20 cellular contexts compared by ENCODE assay signal in the genomic region with DNA sequence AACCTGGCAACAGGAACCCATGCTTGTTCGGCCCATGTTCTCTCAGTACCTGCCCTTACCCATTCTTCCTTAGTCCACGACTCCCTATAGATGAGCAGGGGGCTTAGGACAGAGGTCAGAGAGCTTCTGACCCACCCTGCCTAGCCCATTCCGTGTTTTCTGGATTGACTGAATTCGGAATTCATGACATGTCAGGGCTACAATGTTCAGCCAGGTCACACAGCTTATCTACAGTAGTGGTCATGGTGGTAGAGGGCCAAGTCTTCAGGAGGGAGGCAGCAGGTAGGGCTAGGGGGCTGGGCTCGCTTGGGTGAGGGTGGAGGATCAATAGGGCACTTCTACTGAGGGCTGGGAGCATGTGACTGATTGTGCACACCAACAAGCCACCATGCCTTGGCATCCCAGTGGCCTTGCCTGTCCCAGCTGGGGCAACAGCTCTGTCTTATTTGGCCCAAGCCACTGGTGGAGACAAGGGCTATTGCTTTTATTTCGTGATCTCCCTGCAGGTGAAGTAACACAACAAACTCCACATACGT. TPM values are rescaled to one million over a fixed set of nuclear protein-coding genes. Genes with fewer than 3 reads are reported as not detected.
DNase-seq lines count a peak whose midpoint lies in the region; ATAC-seq, FAIRE-seq and TF ChIP-seq lines count a peak whose summit lies in the region.
"Had no signal": no experiment of that assay in that cellular context is flagged by ENCODE, and none has a peak within 500 bp of the region (broad histone marks: within the 10 kb centered on the region; RNA-seq: fewer than 3 reads in every experiment).

No MANE protein-coding gene starts in this region.

- H3K27me3 Mint-ChIP-seq in astrocyte (ENCODE audit: low read depth, unreplicated experiment) = no peaks in the 10 kb centered on the region
- H3K27me3 Mint-ChIP-seq: CD4-positive, alpha-beta memory T cell had no signal

- CTCF ChIA-PET in HepG2 (lab: Yijun Ruan, JAX; ENCODE audit: low intra/inter-chr PET ratio, low total read pairs) = no interaction called here

- DNase-seq in cardiac septum (ENCODE audit: low spot score) (peak; percentile 71), left ventricle myocardium inferior (no peak), astrocyte (ENCODE audit: low read depth) (no peak), HepG2 (ENCODE audit: low spot score) (no peak), NCI-H1436 (lab: John Stamatoyannopoulos, UW) (no peak), BE2C (no peak), DMS114 treated with DMSO at 0.1 percent for 48 hours (lab: John Stamatoyannopoulos, UW; ENCODE audit: unreplicated experiment) (no peak)
- DNase-seq: 8988T; CD4-positive, alpha-beta memory T cell; DMS79; MM.1S; NCI-H1092 treated with DMSO at 0.1 percent for 48 hours; NCI-H1694; NCI-H2081 treated with DMSO at 0.1 percent for 48 hours; NCI-H748 treated with DMSO at 0.1 percent for 48 hours; SHP77 treated with DMSO at 0.1 percent for 48 hours had no signal

- H3K79me2 ChIP-seq in astrocyte (ENCODE audit: insufficient read depth, low read length) (peaks cover 15% of the 10 kb centered on the region), HepG2 (ENCODE audit: insufficient read depth, low read length) (peaks cover 30% of the 10 kb centered on the region)

- POLR2A ChIA-PET in HepG2 (lab: Yijun Ruan, JAX) = interaction anchor here (5.4 to 24.3 kb wide), 3 partner anchors 4 to 35 kb away, joined by 182 to 2487 read pairs (median 2487); partner anchors contain the start of genes HEXIM1 and HEXIM2

- no peaks in the 10 kb centered on the region for H3K9me3 Mint-ChIP-seq in astrocyte (ENCODE audit: unreplicated experiment)
- H3K9me3 Mint-ChIP-seq: CD4-positive, alpha-beta memory T cell had no signal

- H3K4me2 ChIP-seq in astrocyte (ENCODE audit: low read length) (peak overlapping the region; percentile 36), HepG2 (ENCODE audit: low read depth, low read length) (no peak overlapping the region), skeletal muscle satellite cell (ENCODE audit: low read length) (no peak overlapping the region)

- TF ChIP-seq EP300 in HepG2 (IDR thresholded peaks at IDR 0.05; ENCODE audit: low read depth in 2 of 2, low read length in 2 of 2) (no peak), HepG2 (CRISPR knock-in tag; IDR thresholded peaks at IDR 0.05; ENCODE audit: borderline replicate concordance) (no peak)

- WGBS in HepG2 (ENCODE audit: low lambda C conversion rate) = 95% methylated on average over 7 of the region's 7 CpGs

- H3K4me1 Mint-ChIP-seq in astrocyte (ENCODE audit: low read depth, unreplicated experiment) = peaks cover 11% of the 10 kb centered on the region

- H3K9me3 ChIP-seq in left ventricle myocardium inferior (replicated peaks) (no peaks in the 10 kb centered on the region), astrocyte (ENCODE audit: insufficient read depth, low read depth, low read length) (no peaks in the 10 kb centered on the region), HepG2 (ENCODE audit: low read length) (no peaks in the 10 kb centered on the region), skeletal muscle satellite cell (replicated peaks; ENCODE audit: low read length) (no peaks in the 10 kb centered on the region), BE2C (no peaks in the 10 kb centered on the region)

- H3K36me3 ChIP-seq in left ventricle myocardium inferior (no peaks in the 10 kb centered on the region), astrocyte (ENCODE audit: insufficient read depth, low read length) (no peaks in the 10 kb centered on the region), HepG2 (replicated peaks in 1 of 2; ENCODE audit: control insufficient read depth in 1 of 2, insufficient read depth in 2 of 2, low read length in 2 of 2) (peaks cover 15 to 22% of the 10 kb centered on the region in 2 experiments), skeletal muscle satellite cell (ENCODE audit: insufficient read depth, low read length) (no peaks in the 10 kb centered on the region), BE2C (peaks cover 4% of the 10 kb centered on the region)

- peak in 1 of 2 experiments; percentile 55; a peak in 3 of 4 replicates for TF ChIP-seq POLR2A in HepG2 (IDR thresholded peaks at IDR 0.05; ENCODE audit: insufficient read depth in 1 of 2, low read depth in 2 of 2, low read length in 2 of 2)

- H4K20me1 ChIP-seq in astrocyte (ENCODE audit: insufficient read depth, low read length) (no peaks in the 10 kb centered on the region), HepG2 (ENCODE audit: insufficient read depth, low read length) (no peaks in the 10 kb centered on the region)

- intact Hi-C loops in cardiac septum (cut with DNase I) = no loop called here
- intact Hi-C loops in left ventricle myocardium inferior (cut with micrococcal nuclease) = no loop called here
- intact Hi-C loops in HepG2 (cut with micrococcal nuclease; ENCODE audit: unreplicated experiment) = no loop called here

- no peak for TF ChIP-seq RAD21 in HepG2 (CRISPR knock-in tag; IDR thresholded peaks at IDR 0.05)

- peaks cover 10% of the 10 kb centered on the region for H3K36me3 Mint-ChIP-seq in astrocyte (ENCODE audit: low read depth, unreplicated experiment)

- FAIRE-seq in astrocyte (lab: Jason Lieb, UNC) (no peak), HepG2 (lab: Jason Lieb, UNC) (no peak)
- FAIRE-seq: D721Med, H54 had no signal

- H3K4me3 ChIP-seq in left ventricle myocardium inferior (no peak overlapping the region), astrocyte (ENCODE audit: insufficient read depth, low read depth, low read length) (no peak overlapping the region), HepG2 (replicated peaks in 1 of 3; ENCODE audit: insufficient read depth in 1 of 3, low read depth in 2 of 3, low read length in 3 of 3) (no peak overlapping the region), skeletal muscle satellite cell (ENCODE audit: low read length) (no peak overlapping the region), BE2C (ENCODE audit: low read depth, low read length) (no peak overlapping the region)

- H3K4me1 ChIP-seq in left ventricle myocardium inferior (peaks cover 26% of the 10 kb centered on the region), astrocyte (ENCODE audit: insufficient read depth, low read length) (peaks cover 9% of the 10 kb centered on the region), HepG2 (ENCODE audit: insufficient read depth, low read length) (peaks cover 38% of the 10 kb centered on the region), skeletal muscle satellite cell (ENCODE audit: control insufficient read depth, insufficient read depth, low read length) (peaks cover 22% of the 10 kb centered on the region), BE2C (0 out of 2 replicates have a peak, but pooled peaks cover 6% of the 10 kb centered on the region)

- in situ Hi-C loops in HepG2 (cut with HindIII; ENCODE audit: extremely low pct_ligation_motif_present, low pct_unique_long_range_greater_than_20kb) = no loop called here

- TF ChIP-seq CTCF in left ventricle myocardium inferior (IDR thresholded peaks at IDR 0.05; ENCODE audit: borderline replicate concordance) (no peak), astrocyte (IDR thresholded peaks at IDR 0.05; ENCODE audit: insufficient read depth, low read depth, low read length) (no peak), HepG2 (CRISPR knock-in tag; IDR thresholded peaks at IDR 0.05) (no peak), BE2C (IDR thresholded peaks at IDR 0.05; ENCODE audit: low read depth, low read length) (no peak)

- H3K27ac ChIP-seq in left ventricle myocardium inferior (replicated peaks) (no peak overlapping the region), astrocyte (ENCODE audit: low read depth, low read length) (no peak overlapping the region), HepG2 (ENCODE audit: extremely low read length, insufficient read depth, low read length) (peak overlapping the region; percentile 12)

- no peak overlapping the region for H2AFZ ChIP-seq in astrocyte (ENCODE audit: low read depth, low read length)
- H2AFZ ChIP-seq in HepG2 (ENCODE audit: low read length) = no peak overlapping the region

- H3K9ac ChIP-seq in astrocyte (ENCODE audit: low read length) (no peak overlapping the region), HepG2 (ENCODE audit: insufficient read depth, low read depth, low read length) (no peak overlapping the region), skeletal muscle satellite cell (ENCODE audit: low read depth, low read length) (peak overlapping the region; percentile 0)

- H3K4me3 Mint-ChIP-seq in astrocyte (ENCODE audit: unreplicated experiment) = peak overlapping the region; percentile 69
- H3K4me3 Mint-ChIP-seq: CD4-positive, alpha-beta memory T cell had no signal

- ATAC-seq in HepG2 = no peak
- ATAC-seq: SK-N-SH treated with all-trans-retinoic acid at 6 μM for 48 hours had no signal

- H3K27me3 ChIP-seq in left ventricle myocardium inferior (ENCODE audit: low read depth) (no peaks in the 10 kb centered on the region), astrocyte (ENCODE audit: insufficient read depth, low read length) (no peaks in the 10 kb centered on the region), HepG2 (ENCODE audit: control insufficient read depth in 1 of 2, insufficient read depth in 2 of 2, low read length in 2 of 2) (no peaks in the 10 kb centered on the region; a peak in 1 of 5 replicates), skeletal muscle satellite cell (ENCODE audit: control insufficient read depth, insufficient read depth, low read length) (no peaks in the 10 kb centered on the region), BE2C (no peaks in the 10 kb centered on the region)

- H3K27ac Mint-ChIP-seq in astrocyte (ENCODE audit: unreplicated experiment) = peak overlapping the region; percentile 59

- no TSS peak for BruUV-seq in HepG2 (replicated peaks; lab: Mats Ljungman, UMichigan)

RNA-seq across cellular contexts. Expression of gene HEXIM2, which starts 3.1 kb away (rescaled TPM):
- total RNA-seq in cardiac septum (3.3 TPM), left ventricle myocardium inferior (7.0 TPM), astrocyte (8.4 and 9.0 TPM in 2 replicates), HepG2 (2016; rRNA removed; fragmentation: Illumina TruSeq; extraction: Trizol) (27.1 and 30.8 TPM in 2 replicates)
- total RNA-seq in HepG2 (2016; cell fraction: cytosol; rRNA removed; fragmentation: Illumina TruSeq; extraction: Trizol; ENCODE audit: low read depth) = 22.3 and 23.3 TPM in 2 replicates
- 26.7 and 27.9 TPM in 2 replicates for total RNA-seq in HepG2 (2016; cell fraction: insoluble cytoplasmic fraction; rRNA removed; fragmentation: Illumina TruSeq; extraction: Trizol)
- 25.8 and 28.7 TPM in 2 replicates for total RNA-seq in HepG2 (2016; cell fraction: membrane; rRNA removed; fragmentation: Illumina TruSeq; extraction: Trizol)
- total RNA-seq in HepG2 (2016; cell fraction: nucleus; rRNA removed; fragmentation: Illumina TruSeq; extraction: Trizol) = 13.7 and 16.4 TPM in 2 replicates
- 31.8 and 32.4 TPM in 2 replicates for polyA plus RNA-seq in HepG2 (2011; rRNA removed)
- 32.2 and 44.9 TPM in 2 replicates for polyA plus RNA-seq in HepG2 (2011; cell fraction: cytosol; rRNA removed)
- polyA plus RNA-seq in HepG2 (2011; cell fraction: nucleus; rRNA removed) = 22.5 and 27.3 TPM in 2 replicates
- 22.2 and 24.9 TPM in 2 replicates for polyA plus RNA-seq in HepG2 (2012)
- 14.6 and 18.5 TPM in 2 replicates for polyA plus RNA-seq in HepG2 (2016; cell fraction: cytosol; fragmentation: Illumina TruSeq; extraction: Trizol; ENCODE audit: low read depth)
- 35.4 and 36.8 TPM in 2 replicates for polyA plus RNA-seq in HepG2 (2016; cell fraction: insoluble cytoplasmic fraction; fragmentation: Illumina TruSeq; extraction: Trizol; ENCODE audit: low read depth)
- 19.7 and 26.6 TPM in 2 replicates for polyA plus RNA-seq in HepG2 (2016; cell fraction: membrane; fragmentation: Illumina TruSeq; extraction: Trizol; ENCODE audit: low read depth)
- polyA plus RNA-seq in HepG2 (2016; cell fraction: nucleus; fragmentation: Illumina TruSeq; extraction: Trizol; ENCODE audit: insufficient read depth, low read depth) = 36.3 and 37.9 TPM in 2 replicates
- 9.1 and 26.8 TPM in 2 replicates for polyA minus RNA-seq in HepG2 (2011; rRNA and poly(A)+ RNA removed; ENCODE audit: low replicate concordance)
- polyA minus RNA-seq in HepG2 (2011; cell fraction: cytosol; rRNA and poly(A)+ RNA removed) = 17.8 and 20.5 TPM in 2 replicates
- polyA minus RNA-seq in HepG2 (2011; cell fraction: nucleus; rRNA and poly(A)+ RNA removed) = 12.4 and 13.2 TPM in 2 replicates
- 4.6 and 8.3 TPM in 2 replicates for total RNA-seq in skeletal muscle satellite cell (2012; rRNA removed)
- 15.9 TPM for polyA plus RNA-seq in BE2C (2012; ENCODE audit: insufficient read depth, insufficient read length, low read depth)

RNA-seq across cellular contexts. Expression of gene HEXIM1, which starts 16.5 kb away (rescaled TPM):
- total RNA-seq in cardiac septum (19.8 TPM), left ventricle myocardium inferior (28.8 TPM), astrocyte (44.5 and 46.6 TPM in 2 replicates), HepG2 (2016; rRNA removed; fragmentation: Illumina TruSeq; extraction: Trizol) (10.5 and 14.8 TPM in 2 replicates)
- 2.7 and 3.3 TPM in 2 replicates for total RNA-seq in HepG2 (2016; cell fraction: cytosol; rRNA removed; fragmentation: Illumina TruSeq; extraction: Trizol; ENCODE audit: low read depth)
- 11.7 and 13.0 TPM in 2 replicates for total RNA-seq in HepG2 (2016; cell fraction: insoluble cytoplasmic fraction; rRNA removed; fragmentation: Illumina TruSeq; extraction: Trizol)
- 8.9 and 9.5 TPM in 2 replicates for total RNA-seq in HepG2 (2016; cell fraction: membrane; rRNA removed; fragmentation: Illumina TruSeq; extraction: Trizol)
- 13.8 and 14.0 TPM in 2 replicates for total RNA-seq in HepG2 (2016; cell fraction: nucleus; rRNA removed; fragmentation: Illumina TruSeq; extraction: Trizol)
- 16.3 and 16.6 TPM in 2 replicates for polyA plus RNA-seq in HepG2 (2011; rRNA removed)
- 13.7 and 14.0 TPM in 2 replicates for polyA plus RNA-seq in HepG2 (2011; cell fraction: cytosol; rRNA removed)
- polyA plus RNA-seq in HepG2 (2011; cell fraction: nucleus; rRNA removed) = 34.1 and 37.3 TPM in 2 replicates
- polyA plus RNA-seq in HepG2 (2012) = 17.5 and 20.8 TPM in 2 replicates
- 2.7 and 3.3 TPM in 2 replicates for polyA plus RNA-seq in HepG2 (2016; cell fraction: cytosol; fragmentation: Illumina TruSeq; extraction: Trizol; ENCODE audit: low read depth)
- polyA plus RNA-seq in HepG2 (2016; cell fraction: insoluble cytoplasmic fraction; fragmentation: Illumina TruSeq; extraction: Trizol; ENCODE audit: low read depth) = 36.1 and 41.5 TPM in 2 replicates
- polyA plus RNA-seq in HepG2 (2016; cell fraction: membrane; fragmentation: Illumina TruSeq; extraction: Trizol; ENCODE audit: low read depth) = 10.3 and 12.9 TPM in 2 replicates
- 51.0 and 51.8 TPM in 2 replicates for polyA plus RNA-seq in HepG2 (2016; cell fraction: nucleus; fragmentation: Illumina TruSeq; extraction: Trizol; ENCODE audit: insufficient read depth, low read depth)
- 8.8 and 11.0 TPM in 2 replicates for polyA minus RNA-seq in HepG2 (2011; rRNA and poly(A)+ RNA removed; ENCODE audit: low replicate concordance)
- polyA minus RNA-seq in HepG2 (2011; cell fraction: cytosol; rRNA and poly(A)+ RNA removed) = 10.7 and 11.5 TPM in 2 replicates
- polyA minus RNA-seq in HepG2 (2011; cell fraction: nucleus; rRNA and poly(A)+ RNA removed) = 17.1 and 27.5 TPM in 2 replicates
- 4.2 and 4.3 TPM in 2 replicates for total RNA-seq in skeletal muscle satellite cell (2012; rRNA removed)
- 61.7 TPM for polyA plus RNA-seq in BE2C (2012; ENCODE audit: insufficient read depth, insufficient read length, low read depth)

RNA-seq across cellular contexts. Expression of gene ACBD4, which starts 29.3 kb away (rescaled TPM):
- 6.4 TPM for total RNA-seq in cardiac septum
- 6.4 TPM for total RNA-seq in left ventricle myocardium inferior
- 3.9 and 4.7 TPM in 2 replicates for total RNA-seq in astrocyte
- 8.8 and 16.1 TPM in 2 replicates for total RNA-seq in HepG2 (2016; rRNA removed; fragmentation: Illumina TruSeq; extraction: Trizol)
- total RNA-seq in HepG2 (2016; cell fraction: cytosol; rRNA removed; fragmentation: Illumina TruSeq; extraction: Trizol; ENCODE audit: low read depth) = 8.0 and 13.0 TPM in 2 replicates
- total RNA-seq in HepG2 (2016; cell fraction: insoluble cytoplasmic fraction; rRNA removed; fragmentation: Illumina TruSeq; extraction: Trizol) = 9.5 and 14.6 TPM in 2 replicates
- total RNA-seq in HepG2 (2016; cell fraction: membrane; rRNA removed; fragmentation: Illumina TruSeq; extraction: Trizol) = 12.4 and 18.3 TPM in 2 replicates
- 15.2 and 17.1 TPM in 2 replicates for total RNA-seq in HepG2 (2016; cell fraction: nucleus; rRNA removed; fragmentation: Illumina TruSeq; extraction: Trizol)
- 26.9 and 34.1 TPM in 2 replicates for polyA plus RNA-seq in HepG2 (2011; rRNA removed)
- polyA plus RNA-seq in HepG2 (2011; cell fraction: cytosol; rRNA removed) = 12.2 and 17.4 TPM in 2 replicates
- 71.5 and 77.5 TPM in 2 replicates for polyA plus RNA-seq in HepG2 (2011; cell fraction: nucleus; rRNA removed)
- polyA plus RNA-seq in HepG2 (2012) = 16.9 and 20.5 TPM in 2 replicates
- polyA plus RNA-seq in HepG2 (2016; cell fraction: cytosol; fragmentation: Illumina TruSeq; extraction: Trizol; ENCODE audit: low read depth) = 9.2 and 14.3 TPM in 2 replicates
- 9.9 and 13.7 TPM in 2 replicates for polyA plus RNA-seq in HepG2 (2016; cell fraction: insoluble cytoplasmic fraction; fragmentation: Illumina TruSeq; extraction: Trizol; ENCODE audit: low read depth)
- polyA plus RNA-seq in HepG2 (2016; cell fraction: membrane; fragmentation: Illumina TruSeq; extraction: Trizol; ENCODE audit: low read depth) = 10.5 and 15.2 TPM in 2 replicates
- polyA plus RNA-seq in HepG2 (2016; cell fraction: nucleus; fragmentation: Illumina TruSeq; extraction: Trizol; ENCODE audit: insufficient read depth, low read depth) = 36.2 and 39.6 TPM in 2 replicates
- 6.9 and 21.9 TPM in 2 replicates for polyA minus RNA-seq in HepG2 (2011; rRNA and poly(A)+ RNA removed; ENCODE audit: low replicate concordance)
- polyA minus RNA-seq in HepG2 (2011; cell fraction: cytosol; rRNA and poly(A)+ RNA removed) = 8.3 and 8.4 TPM in 2 replicates
- polyA minus RNA-seq in HepG2 (2011; cell fraction: nucleus; rRNA and poly(A)+ RNA removed) = 26.9 and 36.2 TPM in 2 replicates
- total RNA-seq in skeletal muscle satellite cell (2012; rRNA removed) = 0.87 and 4.6 TPM in 2 replicates
- 3.1 TPM for polyA plus RNA-seq in BE2C (2012; ENCODE audit: insufficient read depth, insufficient read length, low read depth)

RNA-seq across cellular contexts. Expression of gene PLCD3, which starts 32.5 kb away (rescaled TPM):
- 87.6 TPM for total RNA-seq in cardiac septum
- 146 TPM for total RNA-seq in left ventricle myocardium inferior
- 76.5 and 92.0 TPM in 2 replicates for total RNA-seq in astrocyte
- total RNA-seq in HepG2 (2016; rRNA removed; fragmentation: Illumina TruSeq; extraction: Trizol) = 5.5 and 11.3 TPM in 2 replicates
- total RNA-seq in HepG2 (2016; cell fraction: cytosol; rRNA removed; fragmentation: Illumina TruSeq; extraction: Trizol; ENCODE audit: low read depth) = 5.6 and 8.7 TPM in 2 replicates
- total RNA-seq in HepG2 (2016; cell fraction: insoluble cytoplasmic fraction; rRNA removed; fragmentation: Illumina TruSeq; extraction: Trizol) = 6.2 and 9.4 TPM in 2 replicates
- total RNA-seq in HepG2 (2016; cell fraction: membrane; rRNA removed; fragmentation: Illumina TruSeq; extraction: Trizol) = 23.5 and 28.9 TPM in 2 replicates
- total RNA-seq in HepG2 (2016; cell fraction: nucleus; rRNA removed; fragmentation: Illumina TruSeq; extraction: Trizol) = 4.2 and 4.3 TPM in 2 replicates
- polyA plus RNA-seq in HepG2 (2011; rRNA removed) = 39.1 and 46.1 TPM in 2 replicates
- polyA plus RNA-seq in HepG2 (2011; cell fraction: cytosol; rRNA removed) = 28.6 and 40.9 TPM in 2 replicates
- 37.4 and 43.6 TPM in 2 replicates for polyA plus RNA-seq in HepG2 (2011; cell fraction: nucleus; rRNA removed)
- polyA plus RNA-seq in HepG2 (2012) = 8.5 and 22.4 TPM in 2 replicates
- polyA plus RNA-seq in HepG2 (2016; cell fraction: cytosol; fragmentation: Illumina TruSeq; extraction: Trizol; ENCODE audit: low read depth) = 17.4 and 19.5 TPM in 2 replicates
- 14.0 and 24.9 TPM in 2 replicates for polyA plus RNA-seq in HepG2 (2016; cell fraction: insoluble cytoplasmic fraction; fragmentation: Illumina TruSeq; extraction: Trizol; ENCODE audit: low read depth)
- 30.5 and 46.5 TPM in 2 replicates for polyA plus RNA-seq in HepG2 (2016; cell fraction: membrane; fragmentation: Illumina TruSeq; extraction: Trizol; ENCODE audit: low read depth)
- 24.9 and 28.4 TPM in 2 replicates for polyA plus RNA-seq in HepG2 (2016; cell fraction: nucleus; fragmentation: Illumina TruSeq; extraction: Trizol; ENCODE audit: insufficient read depth, low read depth)
- polyA minus RNA-seq in HepG2 (2011; rRNA and poly(A)+ RNA removed; ENCODE audit: low replicate concordance) = 68.8 and 256 TPM in 2 replicates
- 26.0 and 39.9 TPM in 2 replicates for polyA minus RNA-seq in HepG2 (2011; cell fraction: cytosol; rRNA and poly(A)+ RNA removed)
- polyA minus RNA-seq in HepG2 (2011; cell fraction: nucleus; rRNA and poly(A)+ RNA removed) = 13.4 and 15.7 TPM in 2 replicates
- 5.3 and 13.3 TPM in 2 replicates for total RNA-seq in skeletal muscle satellite cell (2012; rRNA removed)
- polyA plus RNA-seq in BE2C (2012; ENCODE audit: insufficient read depth, insufficient read length, low read depth) = 99.9 TPM

RNA-seq across cellular contexts. Expression of gene FMNL1, which starts 56.9 kb away (rescaled TPM):
- total RNA-seq in cardiac septum = 12.2 TPM
- total RNA-seq in left ventricle myocardium inferior = 8.7 TPM
- total RNA-seq in astrocyte = 4.0 and 4.7 TPM in 2 replicates
- total RNA-seq in HepG2 (2016; rRNA removed; fragmentation: Illumina TruSeq; extraction: Trizol) = 0.39 and 0.53 TPM in 2 replicates
- 0.61 TPM in 1 of 2 replicates, not detected in the other for total RNA-seq in HepG2 (2016; cell fraction: cytosol; rRNA removed; fragmentation: Illumina TruSeq; extraction: Trizol; ENCODE audit: low read depth)
- total RNA-seq in HepG2 (2016; cell fraction: insoluble cytoplasmic fraction; rRNA removed; fragmentation: Illumina TruSeq; extraction: Trizol) = 0.12 and 0.41 TPM in 2 replicates
- total RNA-seq in HepG2 (2016; cell fraction: membrane; rRNA removed; fragmentation: Illumina TruSeq; extraction: Trizol) = 0.48 and 0.74 TPM in 2 replicates
- total RNA-seq in HepG2 (2016; cell fraction: nucleus; rRNA removed; fragmentation: Illumina TruSeq; extraction: Trizol) = 0.56 and 0.63 TPM in 2 replicates
- polyA plus RNA-seq in HepG2 (2011; rRNA removed) = 0.70 and 1.1 TPM in 2 replicates
- 0.38 and 0.48 TPM in 2 replicates for polyA plus RNA-seq in HepG2 (2011; cell fraction: cytosol; rRNA removed)
- polyA plus RNA-seq in HepG2 (2011; cell fraction: nucleus; rRNA removed) = 4.9 and 6.1 TPM in 2 replicates
- 0.78 and 1.2 TPM in 2 replicates for polyA plus RNA-seq in HepG2 (2012)
- polyA plus RNA-seq in HepG2 (2016; cell fraction: cytosol; fragmentation: Illumina TruSeq; extraction: Trizol; ENCODE audit: low read depth) = 0.27 TPM in 1 of 2 replicates, not detected in the other
- polyA plus RNA-seq in HepG2 (2016; cell fraction: insoluble cytoplasmic fraction; fragmentation: Illumina TruSeq; extraction: Trizol; ENCODE audit: low read depth) = 0.37 and 0.69 TPM in 2 replicates
- polyA plus RNA-seq in HepG2 (2016; cell fraction: membrane; fragmentation: Illumina TruSeq; extraction: Trizol; ENCODE audit: low read depth) = 0.31 and 0.37 TPM in 2 replicates
- 1.9 and 2.6 TPM in 2 replicates for polyA plus RNA-seq in HepG2 (2016; cell fraction: nucleus; fragmentation: Illumina TruSeq; extraction: Trizol; ENCODE audit: insufficient read depth, low read depth)
- 0.68 and 17.4 TPM in 2 replicates for polyA minus RNA-seq in HepG2 (2011; rRNA and poly(A)+ RNA removed; ENCODE audit: low replicate concordance)
- 0.69 TPM in 1 of 2 replicates, not detected in the other for polyA minus RNA-seq in HepG2 (2011; cell fraction: cytosol; rRNA and poly(A)+ RNA removed)
- polyA minus RNA-seq in HepG2 (2011; cell fraction: nucleus; rRNA and poly(A)+ RNA removed) = 0.77 and 1.4 TPM in 2 replicates
- total RNA-seq in skeletal muscle satellite cell (2012; rRNA removed) = 3.3 and 6.3 TPM in 2 replicates
- polyA plus RNA-seq in BE2C (2012; ENCODE audit: insufficient read depth, insufficient read length, low read depth) = 64.8 TPM
